Comparison of ENCODE assay signal across 1 cellular context in genomic region chr4:52664479-52664878, GRCh38.
A peak's percentile ranks its signal among the peaks of the same experiment; 100 is the strongest.
TF ChIP-seq lines count a peak whose summit lies in the region.

No MANE protein-coding gene starts in this region.

TF ChIP-seq in GM12878, 131 proteins besides CTCF, POLR2A, EP300 and RAD21:
- TF ChIP-seq MAX (IDR thresholded peaks at IDR 0.05; ENCODE audit: low read depth, low read length), result no peak
- TF ChIP-seq, protein P1, sequence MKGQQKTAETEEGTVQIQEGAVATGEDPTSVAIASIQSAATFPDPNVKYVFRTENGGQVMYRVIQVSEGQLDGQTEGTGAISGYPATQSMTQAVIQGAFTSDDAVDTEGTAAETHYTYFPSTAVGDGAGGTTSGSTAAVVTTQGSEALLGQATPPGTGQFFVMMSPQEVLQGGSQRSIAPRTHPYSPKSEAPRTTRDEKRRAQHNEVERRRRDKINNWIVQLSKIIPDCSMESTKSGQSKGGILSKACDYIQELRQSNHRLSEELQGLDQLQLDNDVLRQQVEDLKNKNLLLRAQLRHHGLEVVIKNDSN (IDR thresholded peaks at IDR 0.05; ENCODE audit: borderline replicate concordance, extremely low read length, insufficient read depth, low read depth, low read length), result peak; percentile 34
TF ChIP-seq in GM12878: peak in this region for 1.
